In the genomic region with DNA sequence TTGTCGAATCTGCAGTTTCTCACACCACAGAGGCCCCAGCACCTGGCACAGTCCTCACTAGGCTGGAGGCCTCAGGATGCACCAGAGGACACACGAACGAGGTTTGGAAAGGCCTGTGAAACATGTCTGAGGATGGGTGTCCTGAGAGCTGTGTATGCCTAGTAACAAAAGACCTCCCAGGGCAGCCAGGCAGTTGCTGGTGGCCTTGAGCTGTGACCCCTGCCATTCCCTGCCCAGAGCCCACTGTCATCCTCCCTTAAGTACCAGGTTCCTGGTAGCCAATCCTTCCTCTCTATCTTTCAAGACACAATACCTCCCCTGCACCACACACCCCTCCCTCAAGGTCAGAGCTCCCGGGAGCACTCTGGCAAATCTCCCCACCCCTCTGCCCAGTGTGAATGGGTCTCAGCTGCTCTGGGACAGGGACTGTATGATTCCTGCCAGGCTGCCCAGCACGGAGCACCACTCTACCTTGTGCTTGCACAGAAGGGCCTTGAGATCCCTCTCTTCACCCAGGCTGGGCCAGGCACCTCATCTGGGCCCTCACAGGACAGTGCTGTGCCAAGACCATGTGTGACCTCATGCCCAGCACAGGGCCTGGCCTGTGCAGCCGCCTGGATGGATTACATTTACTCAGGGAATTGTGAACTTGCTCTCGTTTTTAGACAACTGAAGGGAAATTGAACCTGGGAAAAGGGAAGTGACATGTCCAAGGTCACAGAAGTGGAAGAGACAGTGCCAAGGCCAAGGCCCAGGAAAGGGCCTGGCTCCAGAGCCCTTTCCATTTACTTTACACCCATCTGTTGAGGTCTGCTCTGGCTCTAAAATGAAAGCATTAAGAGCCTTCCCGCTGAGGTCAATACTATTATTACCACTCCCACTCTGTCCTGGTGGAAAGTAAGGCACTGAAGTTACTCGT, we compare ENCODE assay signal across 9 cellular contexts. TPM values are rescaled to one million over a fixed set of nuclear protein-coding genes. Genes with fewer than 3 reads are reported as not detected.
DNase-seq lines count a peak whose midpoint lies in the region; ATAC-seq and TF ChIP-seq lines count a peak whose summit lies in the region.
"Had no signal": no experiment of that assay in that cellular context is flagged by ENCODE, and none has a peak within 500 bp of the region (broad histone marks: within the 10 kb centered on the region; RNA-seq: fewer than 3 reads in every experiment).

No MANE protein-coding gene starts in this region.

- no peak for ATAC-seq in central memory CD8-positive, alpha-beta T cell (replicated peaks; ENCODE audit: extremely low read depth, poor library complexity, severe bottlenecking)
- no peak for ATAC-seq in naive thymus-derived CD8-positive, alpha-beta T cell
- ATAC-seq in HG02798 (IDR thresholded peaks at IDR 0.05; ENCODE audit: poor library complexity, unreplicated experiment): no peak

- H3K9ac ChIP-seq in BLaER1: peak overlapping the region; percentile 92

- no peaks in the 10 kb centered on the region for H3K9me3 ChIP-seq in BLaER1

- H3K27ac Mint-ChIP-seq in central memory CD8-positive, alpha-beta T cell (ENCODE audit: low read depth): peak overlapping the region; percentile 97
- peak overlapping the region; percentile 51 to 96 (median 91) for H3K27ac Mint-ChIP-seq in naive thymus-derived CD8-positive, alpha-beta T cell

- POLR2A ChIA-PET in naive thymus-derived CD8-positive, alpha-beta T cell (lab: Charles Lee): interaction anchor here (4.4 kb wide), 1 partner anchor 21 kb away, joined by 76 read pairs; a partner anchor contains a TSS

- peak overlapping the region; percentile 73 for H3K4me3 Mint-ChIP-seq in central memory CD8-positive, alpha-beta T cell
- peak overlapping the region; percentile 12 to 94 (median 82) for H3K4me3 Mint-ChIP-seq in naive thymus-derived CD8-positive, alpha-beta T cell

- peak overlapping the region; percentile 93 for H3K27ac ChIP-seq in BLaER1

- no peaks in the 10 kb centered on the region for H3K27me3 Mint-ChIP-seq in central memory CD8-positive, alpha-beta T cell
- no peaks in the 10 kb centered on the region for H3K27me3 Mint-ChIP-seq in naive thymus-derived CD8-positive, alpha-beta T cell

- no peaks in the 10 kb centered on the region for H3K27me3 ChIP-seq in BLaER1

- H3K4me1 Mint-ChIP-seq in central memory CD8-positive, alpha-beta T cell: peaks cover 49% of the 10 kb centered on the region
- peaks cover 17 to 61% (median 47%) of the 10 kb centered on the region in 4 donors for H3K4me1 Mint-ChIP-seq in naive thymus-derived CD8-positive, alpha-beta T cell

- H3K9me3 Mint-ChIP-seq in central memory CD8-positive, alpha-beta T cell: no peaks in the 10 kb centered on the region
- no peaks in the 10 kb centered on the region for H3K9me3 Mint-ChIP-seq in naive thymus-derived CD8-positive, alpha-beta T cell

- peaks cover 69% of the 10 kb centered on the region for H3K4me1 ChIP-seq in BLaER1

- no peak for TF ChIP-seq CTCF in LNCaP clone FGC (IDR thresholded peaks at IDR 0.05; ENCODE audit: control insufficient read depth, extremely low read depth, insufficient read depth)

- peak overlapping the region; percentile 98 for H3K4me2 ChIP-seq in BLaER1

- DNase-seq in LNCaP clone FGC (ENCODE audit: low read depth): no peak
- DNase-seq in central memory CD8-positive, alpha-beta T cell (ENCODE audit: low spot score in 2 of 2): no peak
- no peak for DNase-seq in naive thymus-derived CD8-positive, alpha-beta T cell
- no peak for DNase-seq in COLO668 (lab: John Stamatoyannopoulos, UW; ENCODE audit: unreplicated experiment)
- no peak for DNase-seq in T-helper 9 cell
- no peak for DNase-seq in NCI-H1417 (lab: John Stamatoyannopoulos, UW)
- DNase-seq: NCI-H1092 had no signal

- H3K4me3 ChIP-seq in BLaER1 (peak overlapping the region; percentile 70), LNCaP clone FGC (ENCODE audit: low read depth, low read length) (peak overlapping the region; percentile 67)

- H3K36me3 ChIP-seq in BLaER1: peaks cover 34% of the 10 kb centered on the region

- H3K36me3 Mint-ChIP-seq in central memory CD8-positive, alpha-beta T cell (ENCODE audit: insufficient read depth): peaks cover 8% of the 10 kb centered on the region
- no peaks in the 10 kb centered on the region for H3K36me3 Mint-ChIP-seq in naive thymus-derived CD8-positive, alpha-beta T cell

- peaks cover 60% of the 10 kb centered on the region for H4K20me1 ChIP-seq in BLaER1

RNA-seq across cellular contexts. Expression of a gene that starts 2.2 kb away (rescaled TPM):
- 10 to 100 TPM; 29.3 to 29.4 TPM for total RNA-seq in naive thymus-derived CD8-positive, alpha-beta T cell
- polyA plus RNA-seq in naive thymus-derived CD8-positive, alpha-beta T cell: 1 to 10 TPM in 2 of 3 donors, under 1 TPM in 1; 0.49 to 1.9 (median 1.2) TPM

RNA-seq across cellular contexts. Expression of a gene that starts 22.2 kb away (rescaled TPM):
- 10 to 100 TPM; 42.2 to 49.4 TPM for total RNA-seq in naive thymus-derived CD8-positive, alpha-beta T cell
- polyA plus RNA-seq in naive thymus-derived CD8-positive, alpha-beta T cell: 10 to 100 TPM; 12.9 to 26.9 (median 19.2) TPM

RNA-seq across cellular contexts. Expression of a gene that starts 56.9 kb away (rescaled TPM):
- not detected for total RNA-seq in naive thymus-derived CD8-positive, alpha-beta T cell
- not detected for polyA plus RNA-seq in naive thymus-derived CD8-positive, alpha-beta T cell
